ENCODE assay signal across 1 cellular context in genomic region chr11:17353228-17354021, GRCh38.
TF ChIP-seq lines count a peak whose summit lies in the region.

No MANE protein-coding gene starts in this region.

TF ChIP-seq in K562, 482 proteins besides CTCF, POLR2A, EP300 and RAD21 (continued from another document):
- no peak for TF ChIP-seq HMGXB4 (CRISPR knock-in tag; IDR thresholded peaks at IDR 0.05)
- TF ChIP-seq KLF13 (tag; IDR thresholded peaks at IDR 0.05; ENCODE audit: borderline replicate concordance, low read depth), result peak; percentile 74
- TF ChIP-seq ESRRA (IDR thresholded peaks at IDR 0.05; ENCODE audit: borderline replicate concordance, low read depth), result peak; percentile 59; the same call in 1 of the 2 replicates
- TF ChIP-seq FIP1L1 (IDR thresholded peaks at IDR 0.05; ENCODE audit: low read depth, low read length, poor library complexity, severe bottlenecking), result peak; percentile 86
- peak; percentile 26; the same call in 1 of the 2 replicates for TF ChIP-seq SIN3B (IDR thresholded peaks at IDR 0.05; ENCODE audit: low read depth)
- peak; percentile 58 for TF ChIP-seq HDAC3 (IDR thresholded peaks at IDR 0.05; ENCODE audit: borderline replicate concordance, partially characterized antibody)
- TF ChIP-seq TBP (optimal IDR thresholded peaks at IDR 0.05; ENCODE audit: low read depth, low read length), result peak; percentile 61
- no peak for TF ChIP-seq ZNF717 (CRISPR knock-in tag; IDR thresholded peaks at IDR 0.05)
- TF ChIP-seq RBM22 (IDR thresholded peaks at IDR 0.05; ENCODE audit: low read depth, low read length, poor library complexity, severe bottlenecking), result peak; percentile 54
- peak; percentile 73 to 88 for TF ChIP-seq MNT (conservative IDR thresholded peaks at IDR 0.05)
- TF ChIP-seq BHLHE40 (IDR thresholded peaks at IDR 0.05; ENCODE audit: low read length), result no peak
- peak; percentile 92 for TF ChIP-seq EP400 (IDR thresholded peaks at IDR 0.05)
- peak; percentile 48; the same call in 1 of the 2 replicates for TF ChIP-seq ZBTB40 (IDR thresholded peaks at IDR 0.05)
- TF ChIP-seq ZBTB40 (CRISPR knock-in tag; IDR thresholded peaks at IDR 0.05), result no peak
- peak; percentile 78 for TF ChIP-seq HMGN3 (IDR thresholded peaks at IDR 0.05; ENCODE audit: borderline replicate concordance, extremely low read depth, insufficient read length, low read depth, low read length)
- TF ChIP-seq ARID3A (IDR thresholded peaks at IDR 0.05; ENCODE audit: borderline replicate concordance, low read depth, low read length), result no peak
TF ChIP-seq in K562: peak in this region for 114.
